8 cellular contexts compared by ENCODE assay signal in the genomic region with DNA sequence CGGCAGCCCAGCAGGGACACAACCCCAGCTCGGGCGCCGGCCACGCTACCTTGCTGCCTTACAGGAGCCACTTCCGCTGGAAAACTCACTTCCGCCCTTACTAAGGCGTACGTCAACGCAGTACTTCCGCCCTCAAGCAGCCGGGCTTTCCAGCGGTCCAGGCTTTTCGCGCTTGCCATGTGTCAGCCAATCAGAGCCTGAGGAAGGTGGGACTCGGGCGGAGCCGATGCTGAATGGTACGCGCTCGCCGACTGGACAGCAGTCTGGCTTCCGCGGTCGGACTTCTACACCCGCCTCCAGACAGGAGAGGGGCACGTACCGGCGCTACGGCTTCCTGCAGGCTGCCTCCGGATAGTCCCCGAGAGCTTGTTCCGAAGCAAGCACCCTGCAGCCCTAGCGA. TPM values are rescaled to one million over a fixed set of nuclear protein-coding genes. Genes with fewer than 3 reads are reported as not detected.
DNase-seq lines count a peak whose midpoint lies in the region; ATAC-seq and TF ChIP-seq lines count a peak whose summit lies in the region.
"Not testable (repeated sequence)": the region's sequence is repeated elsewhere in the genome, so short reads cannot be mapped to it uniquely, and the experiment has no call there.

A gene (minus strand): TSS at position 52 of the 400 bp plus-strand sequence. CDS start 71 bp downstream, outside the sequence.
A gene (plus strand): TSS at position 261 of the 400 bp plus-strand sequence. CDS start 210 bp downstream, outside the sequence.

- H3K9me3 Mint-ChIP-seq in natural killer cell, result not testable (repeated sequence)

- not testable (repeated sequence) for BruUV-seq in PC-9 (replicated peaks; lab: Mats Ljungman, UMichigan)

- H3K4me3 Mint-ChIP-seq in natural killer cell, result not testable (repeated sequence)

- H4K20me1 ChIP-seq in PC-9 (ENCODE audit: insufficient read depth), result not testable (repeated sequence)

- H3K36me3 ChIP-seq in PC-9 (ENCODE audit: low read depth); tibial artery: not testable (repeated sequence)

- intact Hi-C loops in PC-9 (cut with micrococcal nuclease; ENCODE audit: unreplicated experiment); Right ventricle myocardium superior (cut with DNase I); natural killer cell (cut with micrococcal nuclease); tibial artery (cut with DNase I; ENCODE audit: low total_unique reads): not testable (repeated sequence)

- not testable (repeated sequence) for H3F3A ChIP-seq in PC-9 (ENCODE audit: insufficient read depth, low read depth)

- TF ChIP-seq CTCF in GM12875 (IDR thresholded peaks at IDR 0.05; ENCODE audit: borderline replicate concordance, insufficient read depth, low read depth, low read length); PC-9 (conservative IDR thresholded peaks at IDR 0.05); astrocyte of the spinal cord (IDR thresholded peaks at IDR 0.05; ENCODE audit: low read depth, low read length); natural killer cell (IDR thresholded peaks at IDR 0.05); tibial artery (IDR thresholded peaks at IDR 0.05): not testable (repeated sequence)

- H3K36me3 Mint-ChIP-seq in natural killer cell, result not testable (repeated sequence)

- H3K9me3 ChIP-seq in PC-9 (ENCODE audit: insufficient read depth, low read depth); tibial artery: not testable (repeated sequence)

- POLR2A ChIA-PET in PC-9 (lab: Charles Lee; ENCODE audit: unreplicated experiment), result not testable (repeated sequence)

- in situ Hi-C loops in astrocyte of the spinal cord (cut with HindIII; ENCODE audit: low sequenced_read_pairs), result not testable (repeated sequence)

- not testable (repeated sequence) for H3K79me2 ChIP-seq in PC-9 (ENCODE audit: low read depth)

- peak within 1 kb of the TSS; percentile 82 for H3K4me2 ChIP-seq in PC-9

- H3K4me1 Mint-ChIP-seq in natural killer cell, result not testable (repeated sequence)

- not testable (repeated sequence) for H3K9me2 ChIP-seq in PC-9 (ENCODE audit: insufficient read depth)

- not testable (repeated sequence) for H2AFZ ChIP-seq in PC-9

- peak within 1 kb of the TSS; percentile 54 for H3K4me3 ChIP-seq in GM12875 (ENCODE audit: low read depth, low read length)
- peak within 1 kb of the TSS; percentile 66 for H3K4me3 ChIP-seq in PC-9
- peak within 1 kb of the TSS; percentile 39 for H3K4me3 ChIP-seq in astrocyte of the spinal cord (ENCODE audit: low read depth, low read length)
- peak within 1 kb of the TSS; percentile 51 to 52 for H3K4me3 ChIP-seq in tibial artery

- ATAC-seq in GM21529 (IDR thresholded peaks at IDR 0.05; ENCODE audit: unreplicated experiment) (peak; percentile 81), HG03135 (IDR thresholded peaks at IDR 0.05; ENCODE audit: unreplicated experiment) (peak; percentile 86), Right ventricle myocardium superior (ENCODE audit: poor library complexity) (peak; percentile 96), natural killer cell (peak; percentile 86 to 96 (median 88))

- H3K4me1 ChIP-seq in PC-9 (replicated peaks; ENCODE audit: insufficient read depth); tibial artery: not testable (repeated sequence)

- CTCF ChIA-PET in PC-9 (lab: Charles Lee), result not testable (repeated sequence)

- H3K27ac ChIP-seq in PC-9, result not testable (repeated sequence)
- peak within 1 kb of the TSS in 1 of 2 donors; percentile 60 for H3K27ac ChIP-seq in tibial artery

- DNase-seq in PC-9; astrocyte of the spinal cord (ENCODE audit: low read depth, low spot score); Right ventricle myocardium superior; natural killer cell; tibial artery: not testable (repeated sequence)

- H3K27me3 ChIP-seq in PC-9 (ENCODE audit: insufficient read depth, low read depth); tibial artery: not testable (repeated sequence)

- not testable (repeated sequence) for H3K27me3 Mint-ChIP-seq in natural killer cell (ENCODE audit: low read depth in 2 of 2)

- H3K27ac Mint-ChIP-seq in natural killer cell, result not testable (repeated sequence)

RNA-seq across cellular contexts. Expression of the first gene that starts in this region (rescaled TPM):
- 258 and 379 TPM in 2 replicates for total RNA-seq in PC-9 (2021)
- total RNA-seq in Right ventricle myocardium superior, result 48.7 TPM
- total RNA-seq in natural killer cell, result 10 to 100 TPM; 63.0 to 94.3 (median 70.6) TPM

RNA-seq across cellular contexts. Expression of the second gene that starts in this region (rescaled TPM):
- 100 and 252 TPM in 2 replicates for total RNA-seq in PC-9 (2021)
- 16.2 TPM for total RNA-seq in Right ventricle myocardium superior
- total RNA-seq in natural killer cell, result 100 to 1,000 TPM in 2 of 3 donors, 10 to 100 TPM in 1; 78.1 to 132 (median 109) TPM
